In genomic region chr3:72426618-72427397, GRCh38 we compare ENCODE assay signal across 8 cellular contexts. TPM values are rescaled to one million over a fixed set of nuclear protein-coding genes. Genes with fewer than 3 reads are reported as not detected.
DNase-seq lines count a peak whose midpoint lies in the region; ATAC-seq and TF ChIP-seq lines count a peak whose summit lies in the region.

No MANE protein-coding gene starts in this region.

- no peaks in the 10 kb centered on the region for H3K27me3 ChIP-seq in dorsolateral prefrontal cortex

- peak overlapping the region; percentile 64 for H3K27ac Mint-ChIP-seq in activated CD4-positive, alpha-beta memory T cell treated with anti-CD3 and anti-CD28 coated beads, Interleukin-2, amount 10 ng/mL, durations not matched to agents 7 days and 5 days

- peaks cover 27% of the 10 kb centered on the region for H3K36me3 Mint-ChIP-seq in activated CD4-positive, alpha-beta memory T cell treated with anti-CD3 and anti-CD28 coated beads, Interleukin-2, amount 10 ng/mL, durations not matched to agents 7 days and 5 days (ENCODE audit: low read depth)

- CTCF ChIA-PET in activated CD4-positive, alpha-beta memory T cell treated with anti-CD3 and anti-CD28 coated beads, Interleukin-2, amount 10 ng/mL, durations not matched to agents 7 days and 5 days (lab: Charles Lee): interaction anchor here (1.4 kb wide), 1 partner anchor 396 kb away, joined by 3 read pairs; no protein-coding TSS in a partner anchor

- H3K4me1 Mint-ChIP-seq in activated CD4-positive, alpha-beta memory T cell treated with anti-CD3 and anti-CD28 coated beads, Interleukin-2, amount 10 ng/mL, durations not matched to agents 7 days and 5 days: peaks cover 59% of the 10 kb centered on the region

- no peaks in the 10 kb centered on the region for H3K27me3 Mint-ChIP-seq in activated CD4-positive, alpha-beta memory T cell treated with anti-CD3 and anti-CD28 coated beads, Interleukin-2, amount 10 ng/mL, durations not matched to agents 7 days and 5 days

- H3K27ac ChIP-seq in dorsolateral prefrontal cortex: peak overlapping the region in 9 of 59 donors; percentile 0 to 51 (median 18)

- intact Hi-C loops in dorsolateral prefrontal cortex (cut with DNase I): no loop called here

- H3K9me3 Mint-ChIP-seq in activated CD4-positive, alpha-beta memory T cell treated with anti-CD3 and anti-CD28 coated beads, Interleukin-2, amount 10 ng/mL, durations not matched to agents 7 days and 5 days: peaks cover 8% of the 10 kb centered on the region

- no peak for TF ChIP-seq CTCF in dorsolateral prefrontal cortex (IDR thresholded peaks at IDR 0.05 in 54 of 56, conservative IDR thresholded peaks at IDR 0.05 in 2 of 56; ENCODE audit: low read depth in 1 of 56, partially characterized antibody in 56 of 56)

- H3K4me3 Mint-ChIP-seq in activated CD4-positive, alpha-beta memory T cell treated with anti-CD3 and anti-CD28 coated beads, Interleukin-2, amount 10 ng/mL, durations not matched to agents 7 days and 5 days: peak overlapping the region; percentile 40

- ATAC-seq in GM19025 (IDR thresholded peaks at IDR 0.05; ENCODE audit: low read depth, unreplicated experiment) (peak; percentile 58), HG03045 (IDR thresholded peaks at IDR 0.05; ENCODE audit: unreplicated experiment) (peak; percentile 58), left lobe of liver (no peak)

- POLR2A ChIA-PET in activated CD4-positive, alpha-beta memory T cell treated with anti-CD3 and anti-CD28 coated beads, Interleukin-2, amount 10 ng/mL, durations not matched to agents 7 days and 5 days (lab: Charles Lee): interaction anchor here (0.6 to 1.1 kb wide), 2 partner anchors 18 to 714 kb away, joined by 3 read pairs; no protein-coding TSS in a partner anchor

- DNase-seq in CD1c-positive myeloid dendritic cell (ENCODE audit: extremely low spot score): peak; percentile 54
- DNase-seq in activated CD4-positive, alpha-beta memory T cell treated with anti-CD3 and anti-CD28 coated beads, Interleukin-2, amount 10 ng/mL, durations not matched to agents 7 days and 5 days: no peak
- DNase-seq in dorsolateral prefrontal cortex: no peak
- no peak for DNase-seq in left lobe of liver (ENCODE audit: low spot score)
- no peak for DNase-seq in EL
- no peak for DNase-seq in foreskin melanocyte

- peak overlapping the region in 2 of 59 donors; percentile 2 to 17 for H3K4me3 ChIP-seq in dorsolateral prefrontal cortex

RNA-seq across cellular contexts. Expression of gene RYBP, which starts 19.6 kb away (rescaled TPM):
- total RNA-seq in activated CD4-positive, alpha-beta memory T cell treated with anti-CD3 and anti-CD28 coated beads, Interleukin-2, amount 10 ng/mL, durations not matched to agents 7 days and 5 days: 10 to 100 TPM; 17.5 to 17.6 TPM
- 10 to 100 TPM; 14.2 to 36.0 (median 21.6) TPM for total RNA-seq in dorsolateral prefrontal cortex
- 4.8 TPM for total RNA-seq in left lobe of liver
